9 cellular contexts compared by ENCODE assay signal in the genomic region with DNA sequence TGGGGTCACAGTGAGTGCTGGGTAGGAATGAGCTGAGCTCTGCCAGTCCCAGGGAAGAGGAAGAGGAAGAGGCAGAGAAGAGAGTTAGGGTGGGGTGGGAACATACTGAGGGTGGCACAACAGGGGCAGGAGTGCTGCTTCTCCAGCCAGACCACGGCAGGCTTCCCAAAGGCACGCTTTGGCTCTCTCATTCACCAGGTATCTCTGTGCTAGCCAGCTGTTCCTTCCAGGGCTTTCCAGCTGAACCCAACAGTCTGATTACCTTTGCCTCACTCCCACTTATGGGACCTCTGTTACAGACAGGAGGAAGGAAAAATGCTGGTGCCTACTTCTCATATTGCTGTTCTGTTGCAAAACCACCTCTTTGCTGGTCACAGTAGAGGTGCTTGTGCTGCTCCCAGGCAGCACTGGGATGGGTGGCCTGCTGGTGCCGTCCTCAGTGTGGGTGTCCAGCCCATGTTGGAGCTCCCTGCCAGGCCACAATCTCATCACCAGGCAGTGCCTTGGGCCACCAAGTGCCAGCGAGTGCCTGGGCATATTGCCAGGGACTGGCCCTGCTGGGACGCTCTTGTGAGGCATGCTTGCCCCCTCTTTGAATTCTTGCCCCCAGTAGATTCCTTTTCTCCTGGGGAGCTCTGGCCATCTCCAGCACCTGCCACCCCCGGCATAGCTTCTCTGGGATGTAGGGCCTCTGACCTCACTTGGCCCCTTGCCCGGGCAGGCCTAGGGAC. TPM values are rescaled to one million over a fixed set of nuclear protein-coding genes. Genes with fewer than 3 reads are reported as not detected.
A peak's percentile ranks its signal among the peaks of the same experiment; 100 is the strongest.
DNase-seq lines count a peak whose midpoint lies in the region; ATAC-seq, FAIRE-seq and TF ChIP-seq lines count a peak whose summit lies in the region.
"Had no signal": no experiment of that assay in that cellular context is flagged by ENCODE, and none has a peak within 500 bp of the region (broad histone marks: within the 10 kb centered on the region; RNA-seq: fewer than 3 reads in every experiment).

No MANE protein-coding gene starts in this region.

- TF ChIP-seq CTCF in stomach (IDR thresholded peaks at IDR 0.05) (no peak), gastroesophageal sphincter (IDR thresholded peaks at IDR 0.05) (no peak)

- no peak for FAIRE-seq in GM19239 (lab: Jason Lieb, UNC)

- 26 to 42% (median 37%) methylated on average over 5 to 7 of the region's 7 CpGs for WGBS in stomach, 5 donors
- 59 to 85% methylated on average over 2 to 4 of the region's 7 CpGs for WGBS in gastroesophageal sphincter (ENCODE audit: low coverage in 1 of 2), 2 donors

- intact Hi-C loops in stomach (cut with DNase I; ENCODE audit: low total_unique reads), result no loop called here

- peaks cover 4% of the 10 kb centered on the region for H3K27me3 ChIP-seq in adipocyte (replicated peaks; ENCODE audit: control insufficient read depth, insufficient read depth, low read length)
- H3K27me3 ChIP-seq in stomach, result peaks cover 0 to 46% (median 27%) of the 10 kb centered on the region in 3 donors
- peaks cover 30% of the 10 kb centered on the region for H3K27me3 ChIP-seq in gastroesophageal sphincter

- no peak overlapping the region for H3K4me3 ChIP-seq in adipocyte (ENCODE audit: low read length)
- peak overlapping the region in 1 of 4 donors; percentile 52 for H3K4me3 ChIP-seq in stomach
- no peak overlapping the region for H3K4me3 ChIP-seq in gastroesophageal sphincter

- ATAC-seq in gastroesophageal sphincter, result no peak

- no peaks in the 10 kb centered on the region for H3K9me3 ChIP-seq in adipocyte (ENCODE audit: control insufficient read depth, low read length)
- no peaks in the 10 kb centered on the region for H3K9me3 ChIP-seq in stomach
- H3K9me3 ChIP-seq in gastroesophageal sphincter, result no peaks in the 10 kb centered on the region

- H3K36me3 ChIP-seq in adipocyte (ENCODE audit: control insufficient read depth, insufficient read depth, low read length, severe bottlenecking), result no peaks in the 10 kb centered on the region
- H3K36me3 ChIP-seq in stomach, result no peaks in the 10 kb centered on the region
- H3K36me3 ChIP-seq in gastroesophageal sphincter, result no peaks in the 10 kb centered on the region

- H3K4me1 ChIP-seq in adipocyte (ENCODE audit: control insufficient read depth, insufficient read depth, low read length) (peaks cover 50% of the 10 kb centered on the region), stomach (peaks cover 27 to 52% (median 46%) of the 10 kb centered on the region in 4 donors), gastroesophageal sphincter (peaks cover 0 to 46% (median 30%) of the 10 kb centered on the region in 3 donors)

- peak overlapping the region in 1 of 5 donors; percentile 20 for H3K27ac ChIP-seq in stomach
- no peak overlapping the region for H3K27ac ChIP-seq in gastroesophageal sphincter
- H3K27ac ChIP-seq: RWPE1 had no signal

- no peak for TF ChIP-seq EP300 in stomach (IDR thresholded peaks at IDR 0.05)
- TF ChIP-seq EP300 in gastroesophageal sphincter (IDR thresholded peaks at IDR 0.05), result no peak

- peak overlapping the region; percentile 15 for H3K9ac ChIP-seq in adipocyte (ENCODE audit: low read length)

- peak; percentile 31 for DNase-seq in SIG-M5 treated with dmso at 0.1 percent for 504 hours (lab: John Stamatoyannopoulos, UW; ENCODE audit: unreplicated experiment)
- DNase-seq in SIG-M5 (lab: John Stamatoyannopoulos, UW), result no peak
- DNase-seq in adipocyte (ENCODE audit: low read depth), result peak; percentile 15
- DNase-seq in kidney tubule cell (ENCODE audit: low spot score), result peak; percentile 40
- peak; percentile 83 for DNase-seq in stomach
- DNase-seq in GM19239 (ENCODE audit: insufficient read length, low spot score), result no peak
- no peak for DNase-seq in stimulated activated CD4-positive, alpha-beta T cell treated with anti-CD3 and anti-CD28 coated beads, Interleukin-2, amount 100 ng/mL, for 48 hours

- no peak for TF ChIP-seq POLR2A in stomach (IDR thresholded peaks at IDR 0.05)
- TF ChIP-seq POLR2A in gastroesophageal sphincter (IDR thresholded peaks at IDR 0.05), result no peak

RNA-seq across cellular contexts. Expression of a gene that starts 2.1 kb away (rescaled TPM):
- total RNA-seq in stomach, result 1 to 10 TPM in 2 of 5 donors, under 1 TPM in 1, not detected in 2; 0.18 to 3.1 (median 1.2) TPM
- 1 to 10 TPM in 2 of 3 donors, under 1 TPM in 1; 0.30 to 4.2 (median 3.7) TPM for polyA plus RNA-seq in stomach
- 1 to 10 TPM in 1 of 4 donors, under 1 TPM in 3; 0.16 to 2.7 (median 0.33) TPM for total RNA-seq in gastroesophageal sphincter

RNA-seq across cellular contexts. Expression of a gene that starts 43.9 kb away (rescaled TPM):
- total RNA-seq in stomach, result not detected
- not detected for polyA plus RNA-seq in stomach
- total RNA-seq in gastroesophageal sphincter, result under 1 TPM in 1 of 4 donors, not detected in 3; 0.35 TPM

RNA-seq across cellular contexts. Expression of a gene that starts 46.0 kb away (rescaled TPM):
- total RNA-seq in stomach (not detected), gastroesophageal sphincter (not detected)
- polyA plus RNA-seq in stomach, result under 1 TPM in 2 of 3 donors, not detected in 1; 0.05 to 0.19 TPM

RNA-seq across cellular contexts. Expression of a gene that starts 56.8 kb away (rescaled TPM):
- total RNA-seq in stomach (1 to 10 TPM in 2 of 5 donors, not detected in 3; 1.1 to 3.9 TPM), gastroesophageal sphincter (1 to 10 TPM in 3 of 4 donors, not detected in 1; 3.4 to 5.4 (median 5.0) TPM)
- 10 to 100 TPM in 1 of 3 donors, 1 to 10 TPM in 2; 2.0 to 28.1 (median 6.0) TPM for polyA plus RNA-seq in stomach

Comparison
In these comparisons a context has a peak if more than half of its experiments do, and no peak if none do; other contexts are left out.
1. DNase-seq: peak in SIG-M5 treated with dmso at 0.1 percent for 504 hours (single experiment), adipocyte (single experiment), kidney tubule cell (single experiment) and stomach (single experiment); none in SIG-M5 (single experiment), GM19239 (single experiment) and stimulated activated CD4-positive, alpha-beta T cell treated with anti-CD3 and anti-CD28 coated beads, Interleukin-2, amount 100 ng/mL, for 48 hours (0 of 2).